8 cellular contexts compared by ENCODE assay signal in the genomic region with DNA sequence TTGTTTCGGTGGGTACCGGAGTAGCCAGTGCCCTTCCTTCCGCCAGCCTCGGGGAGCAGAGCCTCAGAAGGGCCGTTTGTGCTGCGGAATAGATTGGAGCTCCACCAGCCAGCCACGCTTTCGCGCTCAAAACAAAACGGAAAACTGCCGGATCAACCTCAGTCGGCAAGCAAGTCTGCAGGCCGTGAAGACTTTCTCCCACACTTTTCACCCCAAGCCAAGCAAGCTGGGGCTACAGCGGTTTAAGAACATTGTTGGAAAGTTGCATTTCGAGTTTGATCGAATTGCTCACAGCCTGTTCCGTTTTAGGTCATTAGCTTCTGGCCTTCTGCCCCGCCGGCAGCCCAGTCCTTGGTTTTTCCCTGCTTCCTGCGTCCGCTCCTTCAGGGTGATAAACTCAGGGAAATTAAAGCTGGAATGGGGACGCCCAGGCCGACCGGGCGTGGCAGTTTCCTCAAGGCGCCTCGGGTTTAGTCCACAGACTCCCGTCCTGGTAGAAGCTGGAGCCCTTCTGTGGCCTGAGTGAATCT. TPM values are rescaled to one million over a fixed set of nuclear protein-coding genes. Genes with fewer than 3 reads are reported as not detected.
A peak's percentile ranks its signal among the peaks of the same experiment; 100 is the strongest.
DNase-seq lines count a peak whose midpoint lies in the region; FAIRE-seq and TF ChIP-seq lines count a peak whose summit lies in the region.

No MANE protein-coding gene starts in this region.

- H3K27ac Mint-ChIP-seq in activated naive CD8-positive, alpha-beta T cell = no peak overlapping the region

- WGBS in iPS DF 6.9 (ENCODE audit: insufficient coverage, insufficient read length) = no CpG with 5 or more reads among the region's 28 CpGs

- peak; percentile 55 for DNase-seq in DMS53 treated with DMSO at 0.1 percent for 48 hours (lab: John Stamatoyannopoulos, UW; ENCODE audit: unreplicated experiment)
- DNase-seq in LNCaP clone FGC (ENCODE audit: low read depth) = no peak
- no peak for DNase-seq in iPS DF 6.9 (ENCODE audit: low read depth, low spot score)
- no peak for DNase-seq in skeletal muscle cell (ENCODE audit: low read depth)
- DNase-seq in H4 (ENCODE audit: low spot score) = no peak
- DNase-seq in amniotic stem cell (lab: John Stamatoyannopoulos, UW) = no peak
- no peak for DNase-seq in HTR-8/SVneo (ENCODE audit: insufficient read length, low spot score)

- peaks cover 54% of the 10 kb centered on the region for H3K27me3 Mint-ChIP-seq in activated naive CD8-positive, alpha-beta T cell

- H3K9me3 Mint-ChIP-seq in activated naive CD8-positive, alpha-beta T cell (ENCODE audit: low read depth) = no peaks in the 10 kb centered on the region

- no peaks in the 10 kb centered on the region for H3K9me3 ChIP-seq in iPS DF 6.9 (ENCODE audit: control insufficient read depth, insufficient read depth, low read length)

- peaks cover 25% of the 10 kb centered on the region for H3K4me1 Mint-ChIP-seq in activated naive CD8-positive, alpha-beta T cell (ENCODE audit: low read depth)

- H3K4me3 ChIP-seq in LNCaP clone FGC (ENCODE audit: low read depth, low read length) (peak overlapping the region; percentile 45), iPS DF 6.9 (ENCODE audit: low read length) (peak overlapping the region; percentile 23; the same call in 1 of the 2 replicates), skeletal muscle cell (ENCODE audit: low read depth, low read length) (peak overlapping the region; percentile 52)

- peak overlapping the region; percentile 88 for H3K4me3 Mint-ChIP-seq in activated naive CD8-positive, alpha-beta T cell

- no peaks in the 10 kb centered on the region for H3K36me3 Mint-ChIP-seq in activated naive CD8-positive, alpha-beta T cell

- H3K27me3 ChIP-seq in iPS DF 6.9 (ENCODE audit: control insufficient read depth, insufficient read depth, low read length) = peaks cover 57% of the 10 kb centered on the region

- H3K4me1 ChIP-seq in iPS DF 6.9 (ENCODE audit: control insufficient read depth, insufficient read depth, low read length) = peaks cover 5% of the 10 kb centered on the region

- no peak overlapping the region for H3K27ac ChIP-seq in iPS DF 6.9 (ENCODE audit: low read length)

- FAIRE-seq in HTR-8/SVneo (lab: Jason Lieb, UNC) = no peak

- no peaks in the 10 kb centered on the region; the same call in 1 of the 2 replicates for H3K36me3 ChIP-seq in iPS DF 6.9 (ENCODE audit: control insufficient read depth, insufficient read depth, low read length)

- TF ChIP-seq CTCF in LNCaP clone FGC (IDR thresholded peaks at IDR 0.05; ENCODE audit: control insufficient read depth, extremely low read depth, insufficient read depth) = no peak

RNA-seq across cellular contexts. Expression of gene CCNO, which starts 0.8 kb away (rescaled TPM):
- total RNA-seq in H4 (2014; rRNA removed; shearing (Covaris generic)) = 1.4 and 2.4 TPM in 2 replicates

RNA-seq across cellular contexts. Expression of gene MCIDAS, which starts 7.1 kb away (rescaled TPM):
- total RNA-seq in H4 (2014; rRNA removed; shearing (Covaris generic)) = 0.21 and 0.48 TPM in 2 replicates
